Comparison of ENCODE assay signal across 3 cellular contexts in the genomic region with DNA sequence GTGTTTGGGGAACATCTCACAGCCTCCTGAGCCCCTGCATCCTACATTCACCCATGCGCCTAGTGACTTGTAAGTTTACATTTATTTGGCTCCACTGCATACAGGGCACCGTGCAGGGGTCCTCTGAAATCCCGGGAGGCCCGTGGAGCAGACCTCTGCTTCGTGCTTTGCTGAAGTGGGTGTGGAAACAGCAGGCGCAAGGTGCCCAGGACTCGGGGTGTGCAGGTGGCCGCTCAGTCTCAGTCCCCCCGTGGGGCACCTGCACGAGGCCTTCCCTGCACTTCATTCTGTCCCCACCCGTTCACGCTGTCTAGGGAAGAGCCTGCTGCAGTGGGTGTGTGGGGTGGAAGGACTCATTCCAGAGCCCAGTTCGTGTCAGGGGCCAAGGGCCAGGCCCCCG. TPM values are rescaled to one million over a fixed set of nuclear protein-coding genes. Genes with fewer than 3 reads are reported as not detected.
"Had no signal": no experiment of that assay in that cellular context is flagged by ENCODE, and none has a peak within 500 bp of the region (broad histone marks: within the 10 kb centered on the region; RNA-seq: fewer than 3 reads in every experiment).

No MANE protein-coding gene starts in this region.

RNA-seq across cellular contexts. Expression of gene CPZ, which starts 28.6 kb away (rescaled TPM):
- total RNA-seq: HT-29, MCF 10A, OCI-LY7 had no signal

RNA-seq across cellular contexts. Expression of gene GPR78, which starts 40.9 kb away (rescaled TPM):
- total RNA-seq: HT-29, MCF 10A, OCI-LY7 had no signal
